Comparison of ENCODE assay signal across 1 cellular context in the genomic region with DNA sequence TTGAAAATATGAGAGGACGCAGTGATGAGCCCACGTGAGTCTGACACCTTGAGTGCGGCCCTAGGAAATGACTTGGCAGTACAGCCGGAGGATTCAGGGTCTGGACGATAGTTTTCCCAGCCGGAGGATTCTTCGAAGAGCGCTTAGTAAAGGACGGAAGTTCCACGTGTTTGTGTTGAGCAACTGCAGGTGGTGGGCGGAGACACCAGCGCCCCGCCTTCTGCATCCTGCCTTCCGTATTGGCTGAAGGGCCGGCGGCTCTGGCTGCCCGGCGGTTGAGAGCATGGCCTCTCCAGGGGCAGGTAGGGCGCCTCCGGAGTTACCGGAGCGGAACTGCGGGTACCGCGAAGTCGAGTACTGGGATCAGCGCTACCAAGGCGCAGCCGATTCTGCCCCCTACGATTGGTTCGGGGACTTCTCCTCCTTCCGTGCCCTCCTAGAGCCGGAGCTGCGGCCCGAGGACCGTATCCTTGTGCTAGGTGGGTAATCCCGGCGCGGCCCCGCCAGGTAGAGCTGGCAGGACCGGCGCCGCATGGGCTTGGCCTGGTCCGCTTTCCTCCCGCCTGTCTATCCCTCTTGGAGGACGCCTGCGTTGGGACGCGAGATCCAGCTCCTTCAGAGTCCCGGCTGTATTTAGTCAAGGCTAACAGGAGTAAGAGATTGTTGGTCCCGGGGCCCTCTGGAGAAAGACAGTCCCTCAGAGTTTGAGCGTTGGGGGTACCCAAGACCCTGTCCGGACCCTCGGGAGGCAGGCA.
TF ChIP-seq lines count a peak whose summit lies in the region.

A gene (plus strand): TSS at position 261 of the 755 bp plus-strand sequence. CDS start 23 bp downstream, at position 284.

TF ChIP-seq in HepG2, 621 proteins besides CTCF, POLR2A, EP300 and RAD21 (continued from another document and continues in another):
- TF ChIP-seq, protein P1, sequence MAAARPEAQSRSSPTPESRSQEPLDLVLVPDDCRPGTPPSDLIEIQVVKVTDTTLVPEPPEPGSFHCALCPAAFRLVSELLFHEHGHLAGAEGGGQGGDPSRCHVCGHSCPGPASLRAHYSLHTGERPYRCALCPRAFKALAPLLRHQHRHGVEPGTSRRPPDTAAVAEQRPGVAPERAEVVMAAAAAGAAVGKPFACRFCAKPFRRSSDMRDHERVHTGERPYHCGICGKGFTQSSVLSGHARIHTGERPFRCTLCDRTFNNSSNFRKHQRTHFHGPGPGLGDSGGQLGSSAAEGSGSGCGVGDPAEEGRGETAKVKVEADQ (CRISPR knock-in tag; IDR thresholded peaks at IDR 0.05; ENCODE audit: borderline replicate concordance): no peak
- no peak for TF ChIP-seq ZNF460 (CRISPR knock-in tag; IDR thresholded peaks at IDR 0.05; ENCODE audit: borderline replicate concordance)
- no peak for TF ChIP-seq RARG (CRISPR knock-in tag; IDR thresholded peaks at IDR 0.05; ENCODE audit: low read depth)
- TF ChIP-seq, protein P2, sequence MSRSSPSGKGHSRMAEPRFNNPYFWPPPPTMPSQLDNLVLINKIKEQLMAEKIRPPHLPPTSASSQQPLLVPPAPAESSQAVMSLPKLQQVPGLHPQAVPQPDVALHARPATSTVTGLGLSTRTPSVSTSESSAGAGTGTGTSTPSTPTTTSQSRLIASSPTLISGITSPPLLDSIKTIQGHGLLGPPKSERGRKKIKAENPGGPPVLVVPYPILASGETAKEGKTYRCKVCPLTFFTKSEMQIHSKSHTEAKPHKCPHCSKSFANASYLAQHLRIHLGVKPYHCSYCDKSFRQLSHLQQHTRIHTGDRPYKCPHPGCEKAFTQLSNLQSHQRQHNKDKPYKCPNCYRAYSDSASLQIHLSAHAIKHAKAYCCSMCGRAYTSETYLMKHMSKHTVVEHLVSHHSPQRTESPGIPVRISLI (CRISPR knock-in tag; IDR thresholded peaks at IDR 0.05; ENCODE audit: borderline replicate concordance): no peak
- peak; percentile 98 for TF ChIP-seq MYC (CRISPR knock-in tag; IDR thresholded peaks at IDR 0.05; ENCODE audit: borderline replicate concordance)
- TF ChIP-seq, protein P3, sequence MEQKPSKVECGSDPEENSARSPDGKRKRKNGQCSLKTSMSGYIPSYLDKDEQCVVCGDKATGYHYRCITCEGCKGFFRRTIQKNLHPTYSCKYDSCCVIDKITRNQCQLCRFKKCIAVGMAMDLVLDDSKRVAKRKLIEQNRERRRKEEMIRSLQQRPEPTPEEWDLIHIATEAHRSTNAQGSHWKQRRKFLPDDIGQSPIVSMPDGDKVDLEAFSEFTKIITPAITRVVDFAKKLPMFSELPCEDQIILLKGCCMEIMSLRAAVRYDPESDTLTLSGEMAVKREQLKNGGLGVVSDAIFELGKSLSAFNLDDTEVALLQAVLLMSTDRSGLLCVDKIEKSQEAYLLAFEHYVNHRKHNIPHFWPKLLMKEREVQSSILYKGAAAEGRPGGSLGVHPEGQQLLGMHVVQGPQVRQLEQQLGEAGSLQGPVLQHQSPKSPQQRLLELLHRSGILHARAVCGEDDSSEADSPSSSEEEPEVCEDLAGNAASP (CRISPR knock-in tag; IDR thresholded peaks at IDR 0.05; ENCODE audit: borderline replicate concordance): 0 out of 2 replicates have a peak, but pooled peaks have one; percentile 25
- no peak for TF ChIP-seq ZFP36 (IDR thresholded peaks at IDR 0.05; ENCODE audit: borderline replicate concordance, low read depth, low read length, partially characterized antibody)
- no peak for TF ChIP-seq SOX6 (IDR thresholded peaks at IDR 0.05)
- no peak; the same call in 1 of the 2 replicates for TF ChIP-seq SOX6 (CRISPR knock-in tag; IDR thresholded peaks at IDR 0.05)
- TF ChIP-seq, protein P4, sequence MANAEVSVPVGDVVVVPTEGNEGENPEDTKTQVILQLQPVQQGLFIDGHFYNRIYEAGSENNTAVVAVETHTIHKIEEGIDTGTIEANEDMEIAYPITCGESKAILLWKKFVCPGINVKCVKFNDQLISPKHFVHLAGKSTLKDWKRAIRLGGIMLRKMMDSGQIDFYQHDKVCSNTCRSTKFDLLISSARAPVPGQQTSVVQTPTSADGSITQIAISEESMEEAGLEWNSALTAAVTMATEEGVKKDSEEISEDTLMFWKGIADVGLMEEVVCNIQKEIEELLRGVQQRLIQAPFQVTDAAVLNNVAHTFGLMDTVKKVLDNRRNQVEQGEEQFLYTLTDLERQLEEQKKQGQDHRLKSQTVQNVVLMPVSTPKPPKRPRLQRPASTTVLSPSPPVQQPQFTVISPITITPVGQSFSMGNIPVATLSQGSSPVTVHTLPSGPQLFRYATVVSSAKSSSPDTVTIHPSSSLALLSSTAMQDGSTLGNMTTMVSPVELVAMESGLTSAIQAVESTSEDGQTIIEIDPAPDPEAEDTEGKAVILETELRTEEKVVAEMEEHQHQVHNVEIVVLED (CRISPR knock-in tag; IDR thresholded peaks at IDR 0.05; ENCODE audit: borderline replicate concordance): 0 out of 2 replicates have a peak, but pooled peaks have one; percentile 15
- TF ChIP-seq ZFAT (CRISPR knock-in tag; conservative IDR thresholded peaks at IDR 0.05): peak; percentile 76
- no peak; the same call in 1 of the 2 replicates for TF ChIP-seq ZNF652 (CRISPR knock-in tag; IDR thresholded peaks at IDR 0.05; ENCODE audit: borderline replicate concordance, low read depth)
- TF ChIP-seq, protein P5, sequence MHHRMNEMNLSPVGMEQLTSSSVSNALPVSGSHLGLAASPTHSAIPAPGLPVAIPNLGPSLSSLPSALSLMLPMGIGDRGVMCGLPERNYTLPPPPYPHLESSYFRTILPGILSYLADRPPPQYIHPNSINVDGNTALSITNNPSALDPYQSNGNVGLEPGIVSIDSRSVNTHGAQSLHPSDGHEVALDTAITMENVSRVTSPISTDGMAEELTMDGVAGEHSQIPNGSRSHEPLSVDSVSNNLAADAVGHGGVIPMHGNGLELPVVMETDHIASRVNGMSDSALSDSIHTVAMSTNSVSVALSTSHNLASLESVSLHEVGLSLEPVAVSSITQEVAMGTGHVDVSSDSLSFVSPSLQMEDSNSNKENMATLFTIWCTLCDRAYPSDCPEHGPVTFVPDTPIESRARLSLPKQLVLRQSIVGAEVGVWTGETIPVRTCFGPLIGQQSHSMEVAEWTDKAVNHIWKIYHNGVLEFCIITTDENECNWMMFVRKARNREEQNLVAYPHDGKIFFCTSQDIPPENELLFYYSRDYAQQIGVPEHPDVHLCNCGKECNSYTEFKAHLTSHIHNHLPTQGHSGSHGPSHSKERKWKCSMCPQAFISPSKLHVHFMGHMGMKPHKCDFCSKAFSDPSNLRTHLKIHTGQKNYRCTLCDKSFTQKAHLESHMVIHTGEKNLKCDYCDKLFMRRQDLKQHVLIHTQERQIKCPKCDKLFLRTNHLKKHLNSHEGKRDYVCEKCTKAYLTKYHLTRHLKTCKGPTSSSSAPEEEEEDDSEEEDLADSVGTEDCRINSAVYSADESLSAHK (CRISPR knock-in tag; IDR thresholded peaks at IDR 0.05; ENCODE audit: borderline replicate concordance): no peak
- no peak for TF ChIP-seq ZNF570 (CRISPR knock-in tag; IDR thresholded peaks at IDR 0.05; ENCODE audit: borderline replicate concordance)
- TF ChIP-seq ZNF629 (CRISPR knock-in tag; conservative IDR thresholded peaks at IDR 0.05): no peak
- TF ChIP-seq ZNF251 (CRISPR knock-in tag; IDR thresholded peaks at IDR 0.05): no peak
- TF ChIP-seq ZNF552 (CRISPR knock-in tag; IDR thresholded peaks at IDR 0.05; ENCODE audit: borderline replicate concordance): no peak
- TF ChIP-seq, protein P6, sequence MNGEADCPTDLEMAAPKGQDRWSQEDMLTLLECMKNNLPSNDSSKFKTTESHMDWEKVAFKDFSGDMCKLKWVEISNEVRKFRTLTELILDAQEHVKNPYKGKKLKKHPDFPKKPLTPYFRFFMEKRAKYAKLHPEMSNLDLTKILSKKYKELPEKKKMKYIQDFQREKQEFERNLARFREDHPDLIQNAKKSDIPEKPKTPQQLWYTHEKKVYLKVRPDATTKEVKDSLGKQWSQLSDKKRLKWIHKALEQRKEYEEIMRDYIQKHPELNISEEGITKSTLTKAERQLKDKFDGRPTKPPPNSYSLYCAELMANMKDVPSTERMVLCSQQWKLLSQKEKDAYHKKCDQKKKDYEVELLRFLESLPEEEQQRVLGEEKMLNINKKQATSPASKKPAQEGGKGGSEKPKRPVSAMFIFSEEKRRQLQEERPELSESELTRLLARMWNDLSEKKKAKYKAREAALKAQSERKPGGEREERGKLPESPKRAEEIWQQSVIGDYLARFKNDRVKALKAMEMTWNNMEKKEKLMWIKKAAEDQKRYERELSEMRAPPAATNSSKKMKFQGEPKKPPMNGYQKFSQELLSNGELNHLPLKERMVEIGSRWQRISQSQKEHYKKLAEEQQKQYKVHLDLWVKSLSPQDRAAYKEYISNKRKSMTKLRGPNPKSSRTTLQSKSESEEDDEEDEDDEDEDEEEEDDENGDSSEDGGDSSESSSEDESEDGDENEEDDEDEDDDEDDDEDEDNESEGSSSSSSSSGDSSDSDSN (CRISPR knock-in tag; IDR thresholded peaks at IDR 0.05): peak; percentile 84
- no peak for TF ChIP-seq JUN (CRISPR knock-in tag; IDR thresholded peaks at IDR 0.05)
- no peak for TF ChIP-seq ZSCAN30 (CRISPR knock-in tag; IDR thresholded peaks at IDR 0.05)
- 0 out of 2 replicates have a peak, but pooled peaks have one; percentile 28 for TF ChIP-seq ZNF33A (CRISPR knock-in tag; IDR thresholded peaks at IDR 0.05; ENCODE audit: borderline replicate concordance)
- TF ChIP-seq AHR (CRISPR knock-in tag; IDR thresholded peaks at IDR 0.05): no peak
- TF ChIP-seq ISX (CRISPR knock-in tag; conservative IDR thresholded peaks at IDR 0.05): no peak
- no peak for TF ChIP-seq TRIM24 (CRISPR knock-in tag; IDR thresholded peaks at IDR 0.05)
- TF ChIP-seq, protein P7, sequence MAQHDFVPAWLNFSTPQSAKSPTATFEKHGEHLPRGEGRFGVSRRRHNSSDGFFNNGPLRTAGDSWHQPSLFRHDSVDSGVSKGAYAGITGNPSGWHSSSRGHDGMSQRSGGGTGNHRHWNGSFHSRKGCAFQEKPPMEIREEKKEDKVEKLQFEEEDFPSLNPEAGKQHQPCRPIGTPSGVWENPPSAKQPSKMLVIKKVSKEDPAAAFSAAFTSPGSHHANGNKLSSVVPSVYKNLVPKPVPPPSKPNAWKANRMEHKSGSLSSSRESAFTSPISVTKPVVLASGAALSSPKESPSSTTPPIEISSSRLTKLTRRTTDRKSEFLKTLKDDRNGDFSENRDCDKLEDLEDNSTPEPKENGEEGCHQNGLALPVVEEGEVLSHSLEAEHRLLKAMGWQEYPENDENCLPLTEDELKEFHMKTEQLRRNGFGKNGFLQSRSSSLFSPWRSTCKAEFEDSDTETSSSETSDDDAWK (CRISPR knock-in tag; IDR thresholded peaks at IDR 0.05): no peak
- peak; percentile 87 for TF ChIP-seq SP5 (CRISPR knock-in tag; IDR thresholded peaks at IDR 0.05; ENCODE audit: borderline replicate concordance, low read depth)
- TF ChIP-seq, protein P8, sequence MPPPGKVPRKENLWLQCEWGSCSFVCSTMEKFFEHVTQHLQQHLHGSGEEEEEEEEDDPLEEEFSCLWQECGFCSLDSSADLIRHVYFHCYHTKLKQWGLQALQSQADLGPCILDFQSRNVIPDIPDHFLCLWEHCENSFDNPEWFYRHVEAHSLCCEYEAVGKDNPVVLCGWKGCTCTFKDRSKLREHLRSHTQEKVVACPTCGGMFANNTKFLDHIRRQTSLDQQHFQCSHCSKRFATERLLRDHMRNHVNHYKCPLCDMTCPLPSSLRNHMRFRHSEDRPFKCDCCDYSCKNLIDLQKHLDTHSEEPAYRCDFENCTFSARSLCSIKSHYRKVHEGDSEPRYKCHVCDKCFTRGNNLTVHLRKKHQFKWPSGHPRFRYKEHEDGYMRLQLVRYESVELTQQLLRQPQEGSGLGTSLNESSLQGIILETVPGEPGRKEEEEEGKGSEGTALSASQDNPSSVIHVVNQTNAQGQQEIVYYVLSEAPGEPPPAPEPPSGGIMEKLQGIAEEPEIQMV (CRISPR knock-in tag; IDR thresholded peaks at IDR 0.05; ENCODE audit: low read depth): no peak; the same call in 1 of the 2 replicates
- TF ChIP-seq ZNF567 (CRISPR knock-in tag; IDR thresholded peaks at IDR 0.05; ENCODE audit: borderline replicate concordance): no peak
- peak; percentile 35 for TF ChIP-seq KAT7 (CRISPR knock-in tag; IDR thresholded peaks at IDR 0.05; ENCODE audit: borderline replicate concordance)
- peak; percentile 57; the same call in 1 of the 2 replicates for TF ChIP-seq POLR2AphosphoS5 (IDR thresholded peaks at IDR 0.05; ENCODE audit: low read depth, low read length)
- TF ChIP-seq, protein P9, sequence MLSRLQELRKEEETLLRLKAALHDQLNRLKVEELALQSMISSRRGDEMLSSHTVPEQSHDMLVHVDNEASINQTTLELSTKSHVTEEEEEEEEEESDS (CRISPR knock-in tag; IDR thresholded peaks at IDR 0.05; ENCODE audit: borderline replicate concordance): no peak
- TF ChIP-seq SP140L (CRISPR knock-in tag; IDR thresholded peaks at IDR 0.05; ENCODE audit: borderline replicate concordance): no peak
- TF ChIP-seq ZNF549 (CRISPR knock-in tag; IDR thresholded peaks at IDR 0.05): no peak
- peak; percentile 46; the same call in 1 of the 2 replicates for TF ChIP-seq HCFC1 (IDR thresholded peaks at IDR 0.05; ENCODE audit: low read depth, low read length)
- no peak for TF ChIP-seq SATB2 (CRISPR knock-in tag; IDR thresholded peaks at IDR 0.05)
- TF ChIP-seq ZKSCAN1 (IDR thresholded peaks at IDR 0.05; ENCODE audit: low read length): no peak
- TF ChIP-seq ZSCAN12 (CRISPR knock-in tag; IDR thresholded peaks at IDR 0.05): no peak
- peak; percentile 98 for TF ChIP-seq CEBPB (IDR thresholded peaks at IDR 0.05; ENCODE audit: borderline replicate concordance, low read depth, low read length)
- TF ChIP-seq ADNP (CRISPR knock-in tag; IDR thresholded peaks at IDR 0.05): no peak
- no peak for TF ChIP-seq CBX1 (IDR thresholded peaks at IDR 0.05; ENCODE audit: low read depth)
- no peak for TF ChIP-seq NFIB (CRISPR knock-in tag; IDR thresholded peaks at IDR 0.05; ENCODE audit: borderline replicate concordance)
- no peak for TF ChIP-seq NR2F6 (IDR thresholded peaks at IDR 0.05)
- TF ChIP-seq NR2F6 (CRISPR knock-in tag; IDR thresholded peaks at IDR 0.05): peak; percentile 35; the same call in 1 of the 2 replicates
- TF ChIP-seq NFE2L1 (CRISPR knock-in tag; IDR thresholded peaks at IDR 0.05; ENCODE audit: borderline replicate concordance): 0 out of 2 replicates have a peak, but pooled peaks have one; percentile 57
- TF ChIP-seq ZNF616 (CRISPR knock-in tag; IDR thresholded peaks at IDR 0.05; ENCODE audit: low read depth): peak; percentile 58; the same call in 1 of the 2 replicates
- TF ChIP-seq FLYWCH1 (CRISPR knock-in tag; IDR thresholded peaks at IDR 0.05): no peak
- TF ChIP-seq ARNTL (CRISPR knock-in tag; IDR thresholded peaks at IDR 0.05): peak; percentile 87
- TF ChIP-seq REXO4 (CRISPR knock-in tag; IDR thresholded peaks at IDR 0.05; ENCODE audit: borderline replicate concordance): no peak
- TF ChIP-seq NR2C2 (CRISPR knock-in tag; IDR thresholded peaks at IDR 0.05; ENCODE audit: borderline replicate concordance): peak; percentile 19; the same call in 1 of the 2 replicates
- TF ChIP-seq ZNF547 (CRISPR knock-in tag; IDR thresholded peaks at IDR 0.05): peak; percentile 29; the same call in 1 of the 2 replicates
- no peak for TF ChIP-seq NFE2 (CRISPR knock-in tag; IDR thresholded peaks at IDR 0.05)
- TF ChIP-seq AGO1 (IDR thresholded peaks at IDR 0.05; ENCODE audit: low read depth, low read length, poor library complexity, severe bottlenecking): peak; percentile 57
- no peak for TF ChIP-seq SRY (CRISPR knock-in tag; IDR thresholded peaks at IDR 0.05)
- TF ChIP-seq ZSCAN22 (CRISPR knock-in tag; IDR thresholded peaks at IDR 0.05): no peak
